In the genomic region with DNA sequence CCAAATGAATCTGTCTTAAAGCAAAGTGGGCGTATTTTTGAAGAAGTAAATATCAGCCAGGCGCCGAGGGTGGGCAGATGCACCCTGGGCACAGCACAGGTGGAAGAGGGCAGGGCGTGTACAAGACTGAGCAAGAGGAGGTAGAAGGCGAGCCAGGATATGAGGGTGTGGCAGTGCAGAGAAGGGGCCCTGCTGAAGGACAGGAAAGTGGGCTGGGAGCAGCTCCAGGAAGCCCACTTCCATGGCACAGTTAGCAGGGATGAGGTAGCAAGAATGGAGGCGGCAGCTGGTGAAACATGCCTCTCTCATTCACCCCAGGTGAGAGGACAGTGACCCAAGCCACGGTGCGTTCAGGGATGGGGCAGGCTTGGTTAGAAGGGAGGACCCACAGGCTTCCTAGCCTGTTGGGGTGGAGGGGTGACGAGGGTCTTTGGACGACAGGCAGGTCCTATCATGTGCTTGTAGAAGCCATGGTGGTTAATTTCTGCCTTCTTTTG, we compare ENCODE assay signal across 10 cellular contexts.
DNase-seq lines count a peak whose midpoint lies in the region; ATAC-seq and TF ChIP-seq lines count a peak whose summit lies in the region.
"Had no signal": no experiment of that assay in that cellular context is flagged by ENCODE, and none has a peak within 500 bp of the region (broad histone marks: within the 10 kb centered on the region; RNA-seq: fewer than 3 reads in every experiment).

No MANE protein-coding gene starts in this region.

- H3K27me3 ChIP-seq in AG04450 (ENCODE audit: control insufficient read depth, insufficient read depth, low read length) (no peaks in the 10 kb centered on the region), ascending aorta (no peaks in the 10 kb centered on the region)

- H3K9me3 Mint-ChIP-seq in activated CD8-positive, alpha-beta T cell treated with anti-CD3 and anti-CD28 coated beads for 36 hours: no peaks in the 10 kb centered on the region

- H3K36me3 Mint-ChIP-seq in activated CD8-positive, alpha-beta T cell treated with anti-CD3 and anti-CD28 coated beads for 36 hours (ENCODE audit: low read depth): peaks cover 23% of the 10 kb centered on the region

- H3K27me3 Mint-ChIP-seq in activated CD8-positive, alpha-beta T cell treated with anti-CD3 and anti-CD28 coated beads for 36 hours: no peaks in the 10 kb centered on the region

- POLR2A ChIA-PET in AG04450 (lab: Yijun Ruan, JAX): interaction anchor here (0.9 to 1.0 kb wide), 3 partner anchors 14 to 162 kb away, joined by 3 to 5 read pairs (median 3); a partner anchor contains a TSS
- POLR2A ChIA-PET in activated CD8-positive, alpha-beta T cell treated with anti-CD3 and anti-CD28 coated beads for 36 hours (lab: Charles Lee): interaction anchor here (0.8 to 14.8 kb wide), 15 partner anchors 9 to 162 kb away, joined by 3 to 147 read pairs (median 7); a partner anchor contains a TSS

- peaks cover 14% of the 10 kb centered on the region for H3K36me3 ChIP-seq in mesodermal cell (ENCODE audit: control insufficient read depth, insufficient read depth, low read length)
- H3K36me3 ChIP-seq in ascending aorta: peaks cover 0 to 12% of the 10 kb centered on the region in 2 donors

- peaks cover 73% of the 10 kb centered on the region for H3K4me1 Mint-ChIP-seq in activated CD8-positive, alpha-beta T cell treated with anti-CD3 and anti-CD28 coated beads for 36 hours (ENCODE audit: low read depth)

- CTCF ChIA-PET in AG04450 (lab: Charles Lee): interaction anchor here (1.9 kb wide), 1 partner anchor 122 kb away, joined by 5 read pairs; no protein-coding TSS in a partner anchor
- CTCF ChIA-PET in activated CD8-positive, alpha-beta T cell treated with anti-CD3 and anti-CD28 coated beads for 36 hours (lab: Charles Lee): interaction anchor here (1.0 to 2.0 kb wide), 7 partner anchors 9 to 165 kb away, joined by 3 to 10 read pairs (median 5); a partner anchor contains a TSS

- peak overlapping the region; percentile 16 for H3K4me3 Mint-ChIP-seq in activated CD8-positive, alpha-beta T cell treated with anti-CD3 and anti-CD28 coated beads for 36 hours

- H3K4me1 ChIP-seq in mesodermal cell (ENCODE audit: control insufficient read depth, insufficient read depth, low read length, poor library complexity, severe bottlenecking): peaks cover 33% of the 10 kb centered on the region
- H3K4me1 ChIP-seq in ascending aorta: no peaks in the 10 kb centered on the region

- intact Hi-C loops in activated CD8-positive, alpha-beta T cell treated with anti-CD3 and anti-CD28 coated beads for 36 hours (cut with micrococcal nuclease): loop anchor here (1.0 to 10.0 kb wide), 6 partner anchors 17 to 159 kb away; no protein-coding TSS in a partner anchor
- intact Hi-C loops in ascending aorta (cut with DNase I): no loop called here

- H3K27ac Mint-ChIP-seq in activated CD8-positive, alpha-beta T cell treated with anti-CD3 and anti-CD28 coated beads for 36 hours: peak overlapping the region; percentile 97

- peak; percentile 11 for ATAC-seq in GM21825 (IDR thresholded peaks at IDR 0.05; ENCODE audit: unreplicated experiment)
- peak; percentile 10 for ATAC-seq in activated CD8-positive, alpha-beta T cell treated with anti-CD3 and anti-CD28 coated beads for 36 hours
- ATAC-seq in HG03175 (IDR thresholded peaks at IDR 0.05; ENCODE audit: unreplicated experiment): no peak
- ATAC-seq: left lobe of liver had no signal

- H3K4me3 ChIP-seq in AG04450 (ENCODE audit: low read depth, low read length) (no peak overlapping the region), mesodermal cell (ENCODE audit: extremely low read depth, insufficient read depth, low read length, poor library complexity, severe bottlenecking) (no peak overlapping the region), ascending aorta (no peak overlapping the region)
- H3K4me3 ChIP-seq: SK-N-MC had no signal

- H3K27ac ChIP-seq in AG04450 (ENCODE audit: low read depth, low read length): peak overlapping the region; percentile 77
- peak overlapping the region; percentile 36 for H3K27ac ChIP-seq in mesodermal cell (ENCODE audit: low read depth, low read length, severe bottlenecking)
- peak overlapping the region in 1 of 2 donors; percentile 67 for H3K27ac ChIP-seq in ascending aorta
- H3K27ac ChIP-seq: SK-N-MC had no signal

- WGBS in mesodermal cell (ENCODE audit: insufficient coverage in 2 of 2), 2 experiments: 74 to 87% methylated on average over 8 to 10 of the region's 10 CpGs

- DNase-seq in AG04450 (ENCODE audit: low read depth, low spot score) (no peak), DMS153 (lab: John Stamatoyannopoulos, UW) (no peak), GM03348 (ENCODE audit: low spot score) (no peak), ascending aorta (ENCODE audit: low spot score in 2 of 2) (no peak)
- DNase-seq in activated CD8-positive, alpha-beta T cell treated with anti-CD3 and anti-CD28 coated beads for 36 hours: peak; percentile 58

- no peak for TF ChIP-seq CTCF in AG04450 (IDR thresholded peaks at IDR 0.05; ENCODE audit: low read depth, low read length)
- TF ChIP-seq CTCF in activated CD8-positive, alpha-beta T cell treated with anti-CD3 and anti-CD28 coated beads for 36 hours (IDR thresholded peaks at IDR 0.05): no peak
- no peak for TF ChIP-seq CTCF in ascending aorta (IDR thresholded peaks at IDR 0.05)

- H3K9me3 ChIP-seq in AG04450 (ENCODE audit: control insufficient read depth, insufficient read depth, low read length) (no peaks in the 10 kb centered on the region), mesodermal cell (ENCODE audit: control insufficient read depth, low read length) (no peaks in the 10 kb centered on the region), ascending aorta (no peaks in the 10 kb centered on the region)
